Comparison of ENCODE assay signal across 14 cellular contexts in the genomic region with DNA sequence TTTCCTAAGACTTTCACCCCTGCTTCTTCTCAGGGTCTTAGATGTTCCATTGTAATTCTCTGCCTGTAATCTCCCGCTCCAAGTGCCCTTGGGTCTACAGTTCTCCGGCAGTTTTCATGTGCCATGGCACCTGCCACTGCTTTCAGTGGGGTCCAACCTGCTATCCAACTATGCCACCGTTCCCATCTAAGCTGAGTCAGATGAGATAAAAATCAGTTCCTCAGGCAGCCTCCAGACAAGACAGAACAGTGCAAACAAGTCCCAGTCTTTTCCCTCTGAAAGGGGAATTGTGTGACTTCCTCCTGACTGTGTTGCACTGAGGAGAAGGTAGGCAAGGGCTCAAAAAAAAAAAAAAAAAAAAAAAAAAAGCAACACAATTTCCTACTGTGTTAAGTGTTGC. TPM values are rescaled to one million over a fixed set of nuclear protein-coding genes. Genes with fewer than 3 reads are reported as not detected.
DNase-seq lines count a peak whose midpoint lies in the region; ATAC-seq and TF ChIP-seq lines count a peak whose summit lies in the region.
"Had no signal": no experiment of that assay in that cellular context is flagged by ENCODE, and none has a peak within 500 bp of the region (broad histone marks: within the 10 kb centered on the region; RNA-seq: fewer than 3 reads in every experiment).

No MANE protein-coding gene starts in this region.

- H3K4me3 Mint-ChIP-seq in osteocyte (ENCODE audit: unreplicated experiment), result peak overlapping the region; percentile 84
- H3K4me3 Mint-ChIP-seq: activated CD4-positive, alpha-beta memory T cell treated with anti-CD3 and anti-CD28 coated beads for 36 hours; CD4-positive, alpha-beta T cell had no signal

- no peak overlapping the region for H3K9ac ChIP-seq in mesenchymal stem cell (ENCODE audit: low read length)

- peaks cover 8% of the 10 kb centered on the region for H3K9me3 Mint-ChIP-seq in osteocyte (ENCODE audit: unreplicated experiment)
- H3K9me3 Mint-ChIP-seq: activated CD4-positive, alpha-beta memory T cell treated with anti-CD3 and anti-CD28 coated beads for 36 hours; CD4-positive, alpha-beta T cell had no signal

- no peak overlapping the region for H3K18ac ChIP-seq in mesenchymal stem cell (ENCODE audit: low read depth in 1 of 2, low read length in 2 of 2)

- H3K4me3 ChIP-seq in H7 (ENCODE audit: insufficient read depth, low read depth, low read length) (0 out of 2 replicates have a peak overlapping the region, but pooled peaks have one; percentile 8), epithelial cell of esophagus (ENCODE audit: low read length) (peak overlapping the region; percentile 40), mesenchymal stem cell (ENCODE audit: insufficient read depth in 1 of 2, low read depth in 1 of 2, low read length in 2 of 2) (no peak overlapping the region)
- H3K4me3 ChIP-seq: testis had no signal

- no peaks in the 10 kb centered on the region for H3K27me3 Mint-ChIP-seq in osteocyte (ENCODE audit: unreplicated experiment)

- H3K9me3 ChIP-seq in mesenchymal stem cell (ENCODE audit: control insufficient read depth, low read length), result no peaks in the 10 kb centered on the region
- H3K9me3 ChIP-seq: testis had no signal

- no peak overlapping the region for H2AFZ ChIP-seq in mesenchymal stem cell (ENCODE audit: low read depth, low read length)

- peaks cover 21% of the 10 kb centered on the region for H3K4me1 Mint-ChIP-seq in osteocyte (ENCODE audit: unreplicated experiment)

- H2AK5ac ChIP-seq in mesenchymal stem cell (ENCODE audit: low read length, severe bottlenecking), result no peak overlapping the region

- H3K27me3 ChIP-seq in H7 (ENCODE audit: control insufficient read depth, insufficient read depth, low read length) (no peaks in the 10 kb centered on the region), mesenchymal stem cell (ENCODE audit: control insufficient read depth in 1 of 2, insufficient read depth in 1 of 2, low read length in 2 of 2) (no peaks in the 10 kb centered on the region)
- H3K27me3 ChIP-seq: testis had no signal

- no peak overlapping the region for H2BK5ac ChIP-seq in mesenchymal stem cell (ENCODE audit: low read depth, low read length, poor library complexity, severe bottlenecking)

- DNase-seq in H7 (peak; percentile 7), NCI-H510A (lab: John Stamatoyannopoulos, UW) (peak; percentile 32), epithelial cell of esophagus (ENCODE audit: low read depth) (peak; percentile 20), osteocyte (ENCODE audit: extremely low spot score, unreplicated experiment) (no peak), mesenchymal stem cell (no peak), mucosa of gallbladder (ENCODE audit: low spot score) (no peak), NOMO-1 treated with DMSO at 0.1 percent for 48 hours (lab: John Stamatoyannopoulos, UW; ENCODE audit: unreplicated experiment) (no peak)
- DNase-seq: activated CD4-positive, alpha-beta memory T cell treated with anti-CD3 and anti-CD28 coated beads for 36 hours; activated naive CD4-positive, alpha-beta T cell treated with Interleukin-2 at 50 U/mL for 16 hours; CD4-positive, alpha-beta T cell; T-helper 1 cell; testis had no signal

- peaks cover 11% of the 10 kb centered on the region for H3K36me3 Mint-ChIP-seq in osteocyte (ENCODE audit: unreplicated experiment)
- H3K36me3 Mint-ChIP-seq: activated CD4-positive, alpha-beta memory T cell treated with anti-CD3 and anti-CD28 coated beads for 36 hours had no signal

- no peak for ATAC-seq in HG02642 (IDR thresholded peaks at IDR 0.05; ENCODE audit: poor library complexity, unreplicated experiment)

- H3K27ac ChIP-seq in mesenchymal stem cell (ENCODE audit: low read length, poor library complexity, severe bottlenecking), result no peak overlapping the region
- H3K27ac ChIP-seq: HL-60, testis had no signal

- no peak overlapping the region for H3K4ac ChIP-seq in mesenchymal stem cell (ENCODE audit: low read depth in 1 of 2, low read length in 2 of 2)

- no peak overlapping the region for H4K91ac ChIP-seq in mesenchymal stem cell (ENCODE audit: low read length)

- H3K4me1 ChIP-seq in mesenchymal stem cell (ENCODE audit: control insufficient read depth, insufficient read depth, low read depth, low read length), result no peaks in the 10 kb centered on the region
- H3K4me1 ChIP-seq: testis had no signal

- peak overlapping the region; percentile 92 for H3K27ac Mint-ChIP-seq in osteocyte (ENCODE audit: unreplicated experiment)
- H3K27ac Mint-ChIP-seq: activated CD4-positive, alpha-beta memory T cell treated with anti-CD3 and anti-CD28 coated beads for 36 hours; CD4-positive, alpha-beta T cell had no signal

- no peak overlapping the region for H2BK120ac ChIP-seq in mesenchymal stem cell (ENCODE audit: low read depth, low read length)

- H3K36me3 ChIP-seq in H7 (replicated peaks; ENCODE audit: control insufficient read depth, insufficient read depth, low read length) (no peaks in the 10 kb centered on the region), mesenchymal stem cell (ENCODE audit: control insufficient read depth in 1 of 2, insufficient read depth in 2 of 2, low read depth in 1 of 2, low read length in 2 of 2) (no peaks in the 10 kb centered on the region)

- H4K8ac ChIP-seq in mesenchymal stem cell (ENCODE audit: low read length), result no peak overlapping the region

- no peak overlapping the region for H2BK15ac ChIP-seq in mesenchymal stem cell (ENCODE audit: low read depth, poor library complexity, severe bottlenecking)

- no peak overlapping the region for H3K4me2 ChIP-seq in mesenchymal stem cell (ENCODE audit: low read length, poor library complexity, severe bottlenecking)

- H2BK12ac ChIP-seq in mesenchymal stem cell (ENCODE audit: low read length in 2 of 2), result no peak overlapping the region

- H3K79me1 ChIP-seq in mesenchymal stem cell (replicated peaks; ENCODE audit: low read length, poor library complexity, severe bottlenecking), result no peaks in the 10 kb centered on the region

- no peak overlapping the region for H3K14ac ChIP-seq in mesenchymal stem cell (ENCODE audit: low read length in 2 of 2)

- no peak overlapping the region for H3K23ac ChIP-seq in mesenchymal stem cell (ENCODE audit: low read length in 2 of 2)

- TF ChIP-seq CTCF in epithelial cell of esophagus (IDR thresholded peaks at IDR 0.05; ENCODE audit: insufficient read depth, low read depth, low read length, missing control alignments) (no peak), osteocyte (IDR thresholded peaks at IDR 0.05) (no peak)

- WGBS in mesenchymal stem cell, result 93% methylated on average over 3 of the region's 3 CpGs

RNA-seq across cellular contexts. Expression of gene EBNA1BP2, which starts 50.8 kb away (rescaled TPM):
- 138 and 151 TPM in 2 replicates for total RNA-seq in H7 (2014; rRNA removed; shearing (Covaris generic))
- total RNA-seq in osteocyte, result 38.3 and 42.8 TPM in 2 replicates
- 64.4 TPM for polyA plus RNA-seq in mesenchymal stem cell (2013, experiment 1 of 2)
- polyA plus RNA-seq in mesenchymal stem cell (2013, experiment 2 of 2), result 65.5 TPM
- total RNA-seq in mucosa of gallbladder, result 31.9 TPM

RNA-seq across cellular contexts. Expression of gene CFAP57, which starts 50.9 kb away (rescaled TPM):
- 0.14 TPM in 1 of 2 replicates, not detected in the other for total RNA-seq in H7 (2014; rRNA removed; shearing (Covaris generic))
- total RNA-seq in osteocyte (0.24 TPM in 1 of 2 replicates, not detected in the other), mucosa of gallbladder (0.75 TPM)
- polyA plus RNA-seq in mesenchymal stem cell (2013, experiment 1 of 2), result 0.14 TPM
- 0.14 TPM for polyA plus RNA-seq in mesenchymal stem cell (2013, experiment 2 of 2)
- total RNA-seq: CD4-positive, alpha-beta T cell had no signal

Comparison
In these comparisons a context has a peak if more than half of its experiments do, and no peak if none do; other contexts are left out.
1. DNase-seq: peak in H7 (single experiment), NCI-H510A (single experiment) and epithelial cell of esophagus (single experiment); none in osteocyte (single experiment), mesenchymal stem cell (single experiment), mucosa of gallbladder (single experiment) and NOMO-1 treated with DMSO at 0.1 percent for 48 hours (single experiment).
2. H3K4me3 ChIP-seq: peak in H7 (single experiment) and epithelial cell of esophagus (single experiment); none in mesenchymal stem cell (0 of 2).